24 cellular contexts compared by ENCODE assay signal in genomic region chr7:38723327-38723726, GRCh38.
"Had no signal": no experiment of that assay in that cellular context is flagged by ENCODE, and none has a peak within 500 bp of the region (broad histone marks: within the 10 kb centered on the region; RNA-seq: fewer than 3 reads in every experiment).

No MANE protein-coding gene starts in this region.

- H3K27me3 Mint-ChIP-seq: stimulated activated memory B cell treated with anti-CD40 and anti-IgM and Interleukin-4, amounts not matched to agents 10 μg/mL and 1 μg/mL and 100 μg/mL, for 72 hours; stimulated activated naive B cell treated with anti-CD40 and anti-IgM and Interleukin-4, amounts not matched to agents 10 μg/mL and 1 μg/mL and 100 μg/mL, for 72 hours; stimulated activated naive CD8-positive, alpha-beta T cell treated with anti-CD3 and anti-CD28 coated beads, Interleukin-15, amount 100 ng/mL, for 72 hours; stimulated activated naive CD8-positive, alpha-beta T cell treated with anti-CD3 and anti-CD28 coated beads, Interleukin-15, Interleukin-2, amounts not matched to agents 100 ng/mL and 50 ng/mL, for 24 hours; type B pancreatic cell had no signal

- H3K4me3 Mint-ChIP-seq: stimulated activated effector memory CD8-positive, alpha-beta T cell treated with anti-CD3 and anti-CD28 coated beads, Interleukin-12 subunit alpha, Interleukin-12 subunit beta, amount 100 ng/mL, for 72 hours; stimulated activated memory B cell treated with anti-CD40 and anti-IgM and Interleukin-4, amounts not matched to agents 10 μg/mL and 1 μg/mL and 100 μg/mL, for 72 hours; stimulated activated naive B cell treated with anti-CD40 and anti-IgM and Interleukin-4, amounts not matched to agents 10 μg/mL and 1 μg/mL and 100 μg/mL, for 72 hours; stimulated activated naive CD8-positive, alpha-beta T cell treated with anti-CD3 and anti-CD28 coated beads, Interleukin-15, amount 100 ng/mL, for 72 hours; stimulated activated naive CD8-positive, alpha-beta T cell treated with anti-CD3 and anti-CD28 coated beads, Interleukin-15, Interleukin-2, amounts not matched to agents 100 ng/mL and 50 ng/mL, for 24 hours; type B pancreatic cell had no signal

- H3K27ac Mint-ChIP-seq: stimulated activated effector memory CD8-positive, alpha-beta T cell treated with anti-CD3 and anti-CD28 coated beads, Interleukin-12 subunit alpha, Interleukin-12 subunit beta, amount 100 ng/mL, for 72 hours; stimulated activated memory B cell treated with anti-CD40 and anti-IgM and Interleukin-4, amounts not matched to agents 10 μg/mL and 1 μg/mL and 100 μg/mL, for 72 hours; stimulated activated naive B cell treated with anti-CD40 and anti-IgM and Interleukin-4, amounts not matched to agents 10 μg/mL and 1 μg/mL and 100 μg/mL, for 72 hours; stimulated activated naive CD8-positive, alpha-beta T cell treated with anti-CD3 and anti-CD28 coated beads, Interleukin-15, Interleukin-2, amounts not matched to agents 100 ng/mL and 50 ng/mL, for 24 hours; type B pancreatic cell had no signal

- DNase-seq: stimulated activated CD4-positive, alpha-beta T cell treated with anti-CD3 and anti-CD28 coated beads, Interleukin-2, amount 100 ng/mL, for 48 hours; stimulated activated CD4-positive, alpha-beta T cell treated with anti-CD3 and anti-CD28 coated beads, Interleukin-4, amount 100 ng/mL, for 1 hour; stimulated activated CD4-positive, alpha-beta T cell treated with anti-CD3 and anti-CD28 coated beads, Interleukin-4, amount 100 ng/mL, for 24 hours; stimulated activated CD4-positive, alpha-beta T cell treated with anti-CD3 and anti-CD28 coated beads, Interleukin-4, amount 100 ng/mL, for 4 hours; stimulated activated CD8-positive, alpha-beta memory T cell treated with anti-CD3 and anti-CD28 coated beads, Interleukin-4, amount 100 ng/mL, for 48 hours; stimulated activated naive B cell treated with anti-CD40 and anti-IgM and Interleukin-4, amounts not matched to agents 10 μg/mL and 1 μg/mL and 100 μg/mL, for 72 hours; stimulated activated naive CD4-positive, alpha-beta T cell; stimulated activated naive CD4-positive, alpha-beta T cell treated with Interleukin-2 at 50 U/mL for 16 hours; stimulated activated naive CD8-positive, alpha-beta T cell treated with anti-CD3 and anti-CD28 coated beads, Interleukin-15, amount 100 ng/mL, for 72 hours; stimulated activated naive CD8-positive, alpha-beta T cell treated with anti-CD3 and anti-CD28 coated beads, Interleukin-15, Interleukin-2, amounts not matched to agents 100 U/mL and 50 U/mL, for 24 hours; stomach; substantia nigra; testis; thyroid gland; tibial artery; transverse colon; trophoblast cell; upper lobe of left lung; upper lobe of right lung; uterus had no signal

- H3K9me3 Mint-ChIP-seq: type B pancreatic cell had no signal

- H3K4me1 Mint-ChIP-seq: stimulated activated effector memory CD8-positive, alpha-beta T cell treated with anti-CD3 and anti-CD28 coated beads, Interleukin-12 subunit alpha, Interleukin-12 subunit beta, amount 100 ng/mL, for 72 hours; stimulated activated memory B cell treated with anti-CD40 and anti-IgM and Interleukin-4, amounts not matched to agents 10 μg/mL and 1 μg/mL and 100 μg/mL, for 72 hours; stimulated activated naive B cell treated with anti-CD40 and anti-IgM and Interleukin-4, amounts not matched to agents 10 μg/mL and 1 μg/mL and 100 μg/mL, for 72 hours; stimulated activated naive CD8-positive, alpha-beta T cell treated with anti-CD3 and anti-CD28 coated beads, Interleukin-15, amount 100 ng/mL, for 72 hours had no signal
